Comparison of ENCODE assay signal across 1 cellular context in genomic region chr4:1767770-1768366, GRCh38.
TF ChIP-seq lines count a peak whose summit lies in the region.

No MANE protein-coding gene starts in this region.

TF ChIP-seq in HepG2, 621 proteins besides CTCF, POLR2A, EP300 and RAD21 (continued from another document and continues in another):
- TF ChIP-seq, protein P1, sequence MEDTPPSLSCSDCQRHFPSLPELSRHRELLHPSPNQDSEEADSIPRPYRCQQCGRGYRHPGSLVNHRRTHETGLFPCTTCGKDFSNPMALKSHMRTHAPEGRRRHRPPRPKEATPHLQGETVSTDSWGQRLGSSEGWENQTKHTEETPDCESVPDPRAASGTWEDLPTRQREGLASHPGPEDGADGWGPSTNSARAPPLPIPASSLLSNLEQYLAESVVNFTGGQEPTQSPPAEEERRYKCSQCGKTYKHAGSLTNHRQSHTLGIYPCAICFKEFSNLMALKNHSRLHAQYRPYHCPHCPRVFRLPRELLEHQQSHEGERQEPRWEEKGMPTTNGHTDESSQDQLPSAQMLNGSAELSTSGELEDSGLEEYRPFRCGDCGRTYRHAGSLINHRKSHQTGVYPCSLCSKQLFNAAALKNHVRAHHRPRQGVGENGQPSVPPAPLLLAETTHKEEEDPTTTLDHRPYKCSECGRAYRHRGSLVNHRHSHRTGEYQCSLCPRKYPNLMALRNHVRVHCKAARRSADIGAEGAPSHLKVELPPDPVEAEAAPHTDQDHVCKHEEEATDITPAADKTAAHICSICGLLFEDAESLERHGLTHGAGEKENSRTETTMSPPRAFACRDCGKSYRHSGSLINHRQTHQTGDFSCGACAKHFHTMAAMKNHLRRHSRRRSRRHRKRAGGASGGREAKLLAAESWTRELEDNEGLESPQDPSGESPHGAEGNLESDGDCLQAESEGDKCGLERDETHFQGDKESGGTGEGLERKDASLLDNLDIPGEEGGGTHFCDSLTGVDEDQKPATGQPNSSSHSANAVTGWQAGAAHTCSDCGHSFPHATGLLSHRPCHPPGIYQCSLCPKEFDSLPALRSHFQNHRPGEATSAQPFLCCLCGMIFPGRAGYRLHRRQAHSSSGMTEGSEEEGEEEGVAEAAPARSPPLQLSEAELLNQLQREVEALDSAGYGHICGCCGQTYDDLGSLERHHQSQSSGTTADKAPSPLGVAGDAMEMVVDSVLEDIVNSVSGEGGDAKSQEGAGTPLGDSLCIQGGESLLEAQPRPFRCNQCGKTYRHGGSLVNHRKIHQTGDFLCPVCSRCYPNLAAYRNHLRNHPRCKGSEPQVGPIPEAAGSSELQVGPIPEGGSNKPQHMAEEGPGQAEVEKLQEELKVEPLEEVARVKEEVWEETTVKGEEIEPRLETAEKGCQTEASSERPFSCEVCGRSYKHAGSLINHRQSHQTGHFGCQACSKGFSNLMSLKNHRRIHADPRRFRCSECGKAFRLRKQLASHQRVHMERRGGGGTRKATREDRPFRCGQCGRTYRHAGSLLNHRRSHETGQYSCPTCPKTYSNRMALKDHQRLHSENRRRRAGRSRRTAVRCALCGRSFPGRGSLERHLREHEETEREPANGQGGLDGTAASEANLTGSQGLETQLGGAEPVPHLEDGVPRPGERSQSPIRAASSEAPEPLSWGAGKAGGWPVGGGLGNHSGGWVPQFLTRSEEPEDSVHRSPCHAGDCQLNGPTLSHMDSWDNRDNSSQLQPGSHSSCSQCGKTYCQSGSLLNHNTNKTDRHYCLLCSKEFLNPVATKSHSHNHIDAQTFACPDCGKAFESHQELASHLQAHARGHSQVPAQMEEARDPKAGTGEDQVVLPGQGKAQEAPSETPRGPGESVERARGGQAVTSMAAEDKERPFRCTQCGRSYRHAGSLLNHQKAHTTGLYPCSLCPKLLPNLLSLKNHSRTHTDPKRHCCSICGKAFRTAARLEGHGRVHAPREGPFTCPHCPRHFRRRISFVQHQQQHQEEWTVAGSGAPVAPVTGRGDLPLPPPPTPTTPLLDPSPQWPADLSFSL (CRISPR knock-in tag; IDR thresholded peaks at IDR 0.05), result no peak
- TF ChIP-seq ZNF562 (CRISPR knock-in tag; IDR thresholded peaks at IDR 0.05; ENCODE audit: borderline replicate concordance), result no peak
- 0 out of 2 replicates have a peak, but pooled peaks have one; percentile 24 for TF ChIP-seq ZSCAN21 (CRISPR knock-in tag; IDR thresholded peaks at IDR 0.05; ENCODE audit: borderline replicate concordance)
- no peak for TF ChIP-seq ZNF329 (CRISPR knock-in tag; IDR thresholded peaks at IDR 0.05; ENCODE audit: low read depth)
- TF ChIP-seq ZMYM4 (CRISPR knock-in tag; IDR thresholded peaks at IDR 0.05), result no peak; the same call in 1 of the 2 replicates
- TF ChIP-seq TGIF2 (CRISPR knock-in tag; IDR thresholded peaks at IDR 0.05), result no peak
- no peak for TF ChIP-seq PCBP2 (optimal IDR thresholded peaks at IDR 0.05; ENCODE audit: low read depth, low read length, poor library complexity, severe bottlenecking)
- TF ChIP-seq SMC3 (IDR thresholded peaks at IDR 0.05; ENCODE audit: low read length), result no peak
- no peak for TF ChIP-seq RAD51 (IDR thresholded peaks at IDR 0.05; ENCODE audit: borderline replicate concordance)
- TF ChIP-seq PHF21A (CRISPR knock-in tag; IDR thresholded peaks at IDR 0.05), result no peak
- TF ChIP-seq PAF1 (CRISPR knock-in tag; IDR thresholded peaks at IDR 0.05), result no peak
- TF ChIP-seq STAG1 (CRISPR knock-in tag; IDR thresholded peaks at IDR 0.05), result 0 out of 2 replicates have a peak, but pooled peaks have one; percentile 22
- no peak for TF ChIP-seq DMAP1 (CRISPR knock-in tag; IDR thresholded peaks at IDR 0.05)
- no peak for TF ChIP-seq ZNF12 (CRISPR knock-in tag; IDR thresholded peaks at IDR 0.05)
- no peak for TF ChIP-seq DNMT1 (CRISPR knock-in tag; IDR thresholded peaks at IDR 0.05)
- no peak for TF ChIP-seq JUNB (CRISPR knock-in tag; IDR thresholded peaks at IDR 0.05; ENCODE audit: borderline replicate concordance)
- TF ChIP-seq CCDC6 (CRISPR knock-in tag; IDR thresholded peaks at IDR 0.05), result no peak
- TF ChIP-seq TFDP2 (CRISPR knock-in tag; IDR thresholded peaks at IDR 0.05), result no peak
- TF ChIP-seq ZNF224 (CRISPR knock-in tag; IDR thresholded peaks at IDR 0.05), result no peak
- TF ChIP-seq NCOA1 (CRISPR knock-in tag; IDR thresholded peaks at IDR 0.05), result no peak
- no peak for TF ChIP-seq ZMAT3 (CRISPR knock-in tag; conservative IDR thresholded peaks at IDR 0.05)
- no peak for TF ChIP-seq MLX (CRISPR knock-in tag; IDR thresholded peaks at IDR 0.05)
- TF ChIP-seq KLF9 (CRISPR knock-in tag; IDR thresholded peaks at IDR 0.05; ENCODE audit: low read depth), result no peak
- TF ChIP-seq ZNF792 (CRISPR knock-in tag; IDR thresholded peaks at IDR 0.05), result no peak
- no peak for TF ChIP-seq YEATS2 (CRISPR knock-in tag; IDR thresholded peaks at IDR 0.05; ENCODE audit: borderline replicate concordance)
- no peak for TF ChIP-seq HNRNPK (IDR thresholded peaks at IDR 0.05; ENCODE audit: low read depth, low read length, poor library complexity, severe bottlenecking)
- TF ChIP-seq PATZ1 (CRISPR knock-in tag; IDR thresholded peaks at IDR 0.05), result peak; percentile 93
- TF ChIP-seq TBX3 (IDR thresholded peaks at IDR 0.05; ENCODE audit: borderline replicate concordance), result no peak
- TF ChIP-seq ZMYM3 (CRISPR knock-in tag; IDR thresholded peaks at IDR 0.05), result no peak
- no peak for TF ChIP-seq TFE3 (CRISPR knock-in tag; IDR thresholded peaks at IDR 0.05)
- TF ChIP-seq TAF1 (CRISPR knock-in tag; IDR thresholded peaks at IDR 0.05), result no peak
- TF ChIP-seq ZNF616 (CRISPR knock-in tag; IDR thresholded peaks at IDR 0.05; ENCODE audit: low read depth), result no peak
- TF ChIP-seq PRMT3 (CRISPR knock-in tag; IDR thresholded peaks at IDR 0.05; ENCODE audit: borderline replicate concordance, low read depth), result no peak
- TF ChIP-seq, protein P2, sequence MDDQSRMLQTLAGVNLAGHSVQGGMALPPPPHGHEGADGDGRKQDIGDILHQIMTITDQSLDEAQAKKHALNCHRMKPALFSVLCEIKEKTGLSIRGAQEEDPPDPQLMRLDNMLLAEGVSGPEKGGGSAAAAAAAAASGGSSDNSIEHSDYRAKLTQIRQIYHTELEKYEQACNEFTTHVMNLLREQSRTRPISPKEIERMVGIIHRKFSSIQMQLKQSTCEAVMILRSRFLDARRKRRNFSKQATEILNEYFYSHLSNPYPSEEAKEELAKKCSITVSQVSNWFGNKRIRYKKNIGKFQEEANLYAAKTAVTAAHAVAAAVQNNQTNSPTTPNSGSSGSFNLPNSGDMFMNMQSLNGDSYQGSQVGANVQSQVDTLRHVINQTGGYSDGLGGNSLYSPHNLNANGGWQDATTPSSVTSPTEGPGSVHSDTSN (CRISPR knock-in tag; IDR thresholded peaks at IDR 0.05; ENCODE audit: borderline replicate concordance), result no peak
- no peak for TF ChIP-seq TBX2 (CRISPR knock-in tag; IDR thresholded peaks at IDR 0.05; ENCODE audit: borderline replicate concordance)
- no peak for TF ChIP-seq SRSF4 (IDR thresholded peaks at IDR 0.05; ENCODE audit: low read depth, low read length, poor library complexity, severe bottlenecking)
- TF ChIP-seq PBX2 (CRISPR knock-in tag; IDR thresholded peaks at IDR 0.05), result no peak
- TF ChIP-seq SIN3A (IDR thresholded peaks at IDR 0.05; ENCODE audit: borderline replicate concordance, low read depth, low read length), result 0 out of 2 replicates have a peak, but pooled peaks have one; percentile 21
- TF ChIP-seq, protein P3, sequence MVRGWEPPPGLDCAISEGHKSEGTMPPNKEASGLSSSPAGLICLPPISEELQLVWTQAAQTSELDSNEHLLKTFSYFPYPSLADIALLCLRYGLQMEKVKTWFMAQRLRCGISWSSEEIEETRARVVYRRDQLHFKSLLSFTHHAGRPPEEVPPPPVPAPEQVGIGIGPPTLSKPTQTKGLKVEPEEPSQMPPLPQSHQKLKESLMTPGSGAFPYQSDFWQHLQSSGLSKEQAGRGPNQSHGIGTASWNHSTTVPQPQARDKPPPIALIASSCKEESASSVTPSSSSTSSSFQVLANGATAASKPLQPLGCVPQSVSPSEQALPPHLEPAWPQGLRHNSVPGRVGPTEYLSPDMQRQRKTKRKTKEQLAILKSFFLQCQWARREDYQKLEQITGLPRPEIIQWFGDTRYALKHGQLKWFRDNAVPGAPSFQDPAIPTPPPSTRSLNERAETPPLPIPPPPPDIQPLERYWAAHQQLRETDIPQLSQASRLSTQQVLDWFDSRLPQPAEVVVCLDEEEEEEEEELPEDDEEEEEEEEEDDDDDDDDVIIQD (CRISPR knock-in tag; IDR thresholded peaks at IDR 0.05; ENCODE audit: low read depth), result no peak
- no peak for TF ChIP-seq ZBTB26 (CRISPR knock-in tag; IDR thresholded peaks at IDR 0.05; ENCODE audit: borderline replicate concordance)
- no peak for TF ChIP-seq MED13 (CRISPR knock-in tag; IDR thresholded peaks at IDR 0.05)
- TF ChIP-seq TBL1XR1 (IDR thresholded peaks at IDR 0.05; ENCODE audit: borderline replicate concordance, low read length, partially characterized antibody), result no peak
- no peak for TF ChIP-seq ZNF431 (CRISPR knock-in tag; IDR thresholded peaks at IDR 0.05; ENCODE audit: borderline replicate concordance, low read depth)
- TF ChIP-seq ZC3H4 (CRISPR knock-in tag; IDR thresholded peaks at IDR 0.05; ENCODE audit: borderline replicate concordance), result 0 out of 2 replicates have a peak, but pooled peaks have one; percentile 30
- no peak for TF ChIP-seq ZFX (CRISPR knock-in tag; IDR thresholded peaks at IDR 0.05; ENCODE audit: low read depth)
- TF ChIP-seq ZNF841 (CRISPR knock-in tag; IDR thresholded peaks at IDR 0.05; ENCODE audit: borderline replicate concordance), result no peak
- TF ChIP-seq HNRNPLL (IDR thresholded peaks at IDR 0.05; ENCODE audit: low read depth, low read length, poor library complexity, severe bottlenecking), result peak; percentile 48
- TF ChIP-seq, protein P4, sequence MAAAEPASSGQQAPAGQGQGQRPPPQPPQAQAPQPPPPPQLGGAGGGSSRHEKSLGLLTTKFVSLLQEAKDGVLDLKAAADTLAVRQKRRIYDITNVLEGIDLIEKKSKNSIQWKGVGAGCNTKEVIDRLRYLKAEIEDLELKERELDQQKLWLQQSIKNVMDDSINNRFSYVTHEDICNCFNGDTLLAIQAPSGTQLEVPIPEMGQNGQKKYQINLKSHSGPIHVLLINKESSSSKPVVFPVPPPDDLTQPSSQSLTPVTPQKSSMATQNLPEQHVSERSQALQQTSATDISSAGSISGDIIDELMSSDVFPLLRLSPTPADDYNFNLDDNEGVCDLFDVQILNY (CRISPR knock-in tag; conservative IDR thresholded peaks at IDR 0.05), result no peak
- TF ChIP-seq ZNF432 (CRISPR knock-in tag; IDR thresholded peaks at IDR 0.05; ENCODE audit: borderline replicate concordance), result no peak
